10 cellular contexts compared by ENCODE assay signal in the genomic region with DNA sequence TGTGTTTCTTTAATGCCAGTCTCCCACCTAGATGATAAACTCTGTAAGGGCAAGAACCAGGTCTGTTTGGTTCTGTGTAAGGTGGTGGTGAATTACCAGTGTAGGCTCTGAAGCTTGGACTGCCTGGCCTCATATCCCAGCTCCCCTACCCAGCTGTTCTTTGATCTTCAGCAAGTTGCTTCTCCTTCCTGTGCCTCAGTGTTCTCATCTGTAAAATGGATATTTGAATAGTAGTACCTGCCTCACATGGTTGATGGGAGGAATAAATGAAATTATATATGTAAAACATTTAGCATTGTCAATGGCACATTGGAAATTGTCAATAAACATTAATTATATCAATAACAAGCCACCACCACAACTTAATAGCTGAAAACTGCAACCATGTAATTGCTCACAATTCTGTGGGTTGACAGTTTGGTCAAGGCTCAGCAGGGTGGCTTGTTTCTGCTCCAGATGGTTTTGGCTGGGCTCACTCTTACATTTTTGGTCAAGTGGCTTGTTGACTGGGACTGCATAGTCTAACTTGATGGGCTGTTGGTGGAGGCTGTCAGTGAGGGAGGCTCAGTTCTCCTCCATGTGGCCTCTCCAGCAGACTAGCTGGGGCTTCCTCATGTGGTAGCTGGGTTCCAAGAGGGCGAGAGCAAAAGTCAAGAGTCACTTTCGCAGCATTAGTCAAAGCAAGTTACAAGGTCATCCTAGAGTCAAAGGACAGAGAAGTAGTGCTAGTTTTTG.
DNase-seq lines count a peak whose midpoint lies in the region; ATAC-seq and TF ChIP-seq lines count a peak whose summit lies in the region.
"Had no signal": no experiment of that assay in that cellular context is flagged by ENCODE, and none has a peak within 500 bp of the region (broad histone marks: within the 10 kb centered on the region; RNA-seq: fewer than 3 reads in every experiment).

No MANE protein-coding gene starts in this region.

- DNase-seq in NK-92 treated with Interleukin-12 subunit alpha and Interleukin-12 subunit beta, amount 100 ng/mL, for 24 hours (lab: John Stamatoyannopoulos, UW) = peak; percentile 42
- no peak for DNase-seq in NK-92 (lab: John Stamatoyannopoulos, UW; ENCODE audit: unreplicated experiment)
- DNase-seq in IMR-90 = no peak
- no peak for DNase-seq in neural progenitor cell (ENCODE audit: low spot score)
- DNase-seq in stomach = no peak
- DNase-seq in transverse colon = no peak
- DNase-seq: 8988T, NCI-H510A had no signal

- BruUV-seq in IMR-90 (replicated peaks; lab: Mats Ljungman, UMichigan) = no TSS peak

- WGBS in IMR-90 (ENCODE audit: extremely low coverage in 2 of 2, insufficient read length in 1 of 2), 2 experiments = no CpG with 5 or more reads among the region's 2 CpGs
- WGBS in stomach, 5 donors = 90 to 100% (median 94%) methylated on average over 2 of the region's 2 CpGs
- WGBS in transverse colon (ENCODE audit: low coverage in 1 of 2), 2 donors = 98% methylated on average over 2 of the region's 2 CpGs; no CpG with 5 or more reads in 1 of the 2 donors

- no peaks in the 10 kb centered on the region; the same call in 1 of the 2 replicates for H3K9me3 ChIP-seq in IMR-90 (ENCODE audit: control insufficient read depth, insufficient read depth, low read length)
- no peaks in the 10 kb centered on the region for H3K9me3 ChIP-seq in neural progenitor cell (ENCODE audit: low read depth)
- no peaks in the 10 kb centered on the region for H3K9me3 ChIP-seq in stomach
- no peaks in the 10 kb centered on the region for H3K9me3 ChIP-seq in transverse colon

- no peak overlapping the region for H2BK5ac ChIP-seq in IMR-90 (ENCODE audit: low read depth, low read length, poor library complexity, severe bottlenecking)

- intact Hi-C loops in IMR-90 (cut with micrococcal nuclease) = no loop called here
- intact Hi-C loops in stomach (cut with DNase I; ENCODE audit: low total_unique reads) = no loop called here
- intact Hi-C loops in transverse colon (cut with DNase I; ENCODE audit: low total_unique reads) = no loop called here

- 0 out of 4 replicates have a peak overlapping the region, but pooled peaks of 1 of the 2 experiments have one; percentile 14 for H4K8ac ChIP-seq in IMR-90 (ENCODE audit: low read depth in 2 of 2, low read length in 2 of 2)

- in situ Hi-C loops in IMR-90 (cut with MboI; ENCODE audit: low sequenced_read_pairs) (no loop called here), transverse colon (cut with MboI; ENCODE audit: low pct_ligation_motif_present in 1 of 4, low pct_unique_long_range_greater_than_20kb in 1 of 4, low sequenced_read_pairs in 3 of 4) (no loop called here)

- H3K9me1 ChIP-seq in IMR-90 (ENCODE audit: insufficient read depth, low read length) = peaks cover 38% of the 10 kb centered on the region

- peak overlapping the region; percentile 90 for H3K27ac Mint-ChIP-seq in activated T-helper 17 cell treated with anti-CD3 and anti-CD28 coated beads, Interleukin-2, amount 50 U/mL, for 72 hours
- H3K27ac Mint-ChIP-seq in neural progenitor cell = peak overlapping the region; percentile 81

- H3K4me2 ChIP-seq in IMR-90 (ENCODE audit: low read depth, low read length) (no peak overlapping the region), neural progenitor cell (no peak overlapping the region)

- H2BK20ac ChIP-seq in IMR-90 (ENCODE audit: low read depth, low read length) = peak overlapping the region; percentile 32

- H4K20me1 ChIP-seq in IMR-90 (ENCODE audit: insufficient read depth, low read length) (no peaks in the 10 kb centered on the region), neural progenitor cell (ENCODE audit: low read depth) (no peaks in the 10 kb centered on the region)

- H2AK9ac ChIP-seq in IMR-90 (replicated peaks; ENCODE audit: low read depth, low read length, poor library complexity) = no peak overlapping the region

- peak overlapping the region; percentile 48; the same call in 1 of the 2 replicates for H2AK5ac ChIP-seq in IMR-90 (ENCODE audit: low read depth, low read length)

- H3K27me3 Mint-ChIP-seq in activated T-helper 17 cell treated with anti-CD3 and anti-CD28 coated beads, Interleukin-2, amount 50 U/mL, for 72 hours = no peaks in the 10 kb centered on the region
- peaks cover 4% of the 10 kb centered on the region for H3K27me3 Mint-ChIP-seq in neural progenitor cell (ENCODE audit: insufficient read depth, low read depth)

- no peak overlapping the region for H3K27ac ChIP-seq in IMR-90 (ENCODE audit: insufficient read depth, low read length)
- H3K27ac ChIP-seq in neural progenitor cell = no peak overlapping the region
- peak overlapping the region in 1 of 5 donors; percentile 64 for H3K27ac ChIP-seq in stomach
- H3K27ac ChIP-seq in transverse colon = peak overlapping the region in 1 of 4 donors; percentile 38

- TF ChIP-seq CTCF in IMR-90 (conservative IDR thresholded peaks at IDR 0.05; ENCODE audit: low read depth, low read length) = no peak
- TF ChIP-seq CTCF in neural progenitor cell (IDR thresholded peaks at IDR 0.05) = no peak
- TF ChIP-seq CTCF in stomach (IDR thresholded peaks at IDR 0.05) = no peak
- no peak for TF ChIP-seq CTCF in transverse colon (IDR thresholded peaks at IDR 0.05)

- no peak overlapping the region for H3K56ac ChIP-seq in IMR-90 (ENCODE audit: extremely low read depth, insufficient read depth, low read length)

- CTCF ChIA-PET in IMR-90 (lab: Yijun Ruan, JAX) = interaction anchor here (0.6 kb wide), 1 partner anchor 187 kb away, joined by 3 read pairs; no protein-coding TSS in a partner anchor

- no peak overlapping the region for H3K18ac ChIP-seq in IMR-90 (ENCODE audit: low read depth, low read length)

- H3K4me3 Mint-ChIP-seq in activated T-helper 17 cell treated with anti-CD3 and anti-CD28 coated beads, Interleukin-2, amount 50 U/mL, for 72 hours = peak overlapping the region; percentile 83
- H3K4me3 Mint-ChIP-seq in neural progenitor cell = no peak overlapping the region

- no peaks in the 10 kb centered on the region for H3K9me3 Mint-ChIP-seq in activated T-helper 17 cell treated with anti-CD3 and anti-CD28 coated beads, Interleukin-2, amount 50 U/mL, for 72 hours
- H3K9me3 Mint-ChIP-seq in neural progenitor cell = no peaks in the 10 kb centered on the region

- TF ChIP-seq EP300 in stomach (IDR thresholded peaks at IDR 0.05) (no peak), transverse colon (IDR thresholded peaks at IDR 0.05; ENCODE audit: low read depth) (no peak)

- no peaks in the 10 kb centered on the region for H3K79me2 ChIP-seq in neural progenitor cell (ENCODE audit: low read depth)

- peaks cover 7% of the 10 kb centered on the region for H3K36me3 Mint-ChIP-seq in activated T-helper 17 cell treated with anti-CD3 and anti-CD28 coated beads, Interleukin-2, amount 50 U/mL, for 72 hours (ENCODE audit: low read depth)
- no peaks in the 10 kb centered on the region for H3K36me3 Mint-ChIP-seq in neural progenitor cell

- TF ChIP-seq POLR2A in IMR-90 (IDR thresholded peaks at IDR 0.05; ENCODE audit: low read depth, low read length) (no peak), stomach (IDR thresholded peaks at IDR 0.05) (no peak), transverse colon (IDR thresholded peaks at IDR 0.05) (no peak)

- no peak overlapping the region for H3K4me3 ChIP-seq in IMR-90 (ENCODE audit: insufficient read depth, low read depth, low read length)
- H3K4me3 ChIP-seq in neural progenitor cell = no peak overlapping the region
- no peak overlapping the region for H3K4me3 ChIP-seq in stomach
- H3K4me3 ChIP-seq in transverse colon = no peak overlapping the region

- peak overlapping the region; percentile 39; the same call in 1 of the 2 replicates for H4K91ac ChIP-seq in IMR-90 (ENCODE audit: insufficient read depth, low read depth, low read length)

- ATAC-seq in IMR-90 (ENCODE audit: low read depth) (no peak), GM18873 (IDR thresholded peaks at IDR 0.05; ENCODE audit: low FRiP score, unreplicated experiment) (no peak)
- peak; percentile 13 for ATAC-seq in activated T-helper 17 cell treated with anti-CD3 and anti-CD28 coated beads, Interleukin-2, amount 50 U/mL, for 72 hours (replicated peaks)

- peak overlapping the region; percentile 18; the same call in 1 of the 2 replicates for H3K14ac ChIP-seq in IMR-90 (replicated peaks; ENCODE audit: low read depth, low read length)

- peak overlapping the region; percentile 67 for H3K4ac ChIP-seq in IMR-90 (ENCODE audit: low read depth, low read length)

- H3K36me3 ChIP-seq in IMR-90 (ENCODE audit: control insufficient read depth, insufficient read depth, low read length) (no peaks in the 10 kb centered on the region), neural progenitor cell (no peaks in the 10 kb centered on the region), stomach (no peaks in the 10 kb centered on the region), transverse colon (no peaks in the 10 kb centered on the region)

- POLR2A ChIA-PET in IMR-90 (lab: Charles Lee; ENCODE audit: unreplicated experiment) = no interaction called here

- H3F3A ChIP-seq in neural progenitor cell (ENCODE audit: low read depth) = no peaks in the 10 kb centered on the region

- no peak for TF ChIP-seq RAD21 in IMR-90 (IDR thresholded peaks at IDR 0.05; ENCODE audit: low read length)

- no peaks in the 10 kb centered on the region for H3K27me3 ChIP-seq in IMR-90 (ENCODE audit: control insufficient read depth, insufficient read depth, low read length)
- no peaks in the 10 kb centered on the region for H3K27me3 ChIP-seq in neural progenitor cell
- no peaks in the 10 kb centered on the region for H3K27me3 ChIP-seq in stomach
- no peaks in the 10 kb centered on the region for H3K27me3 ChIP-seq in transverse colon

- H2BK15ac ChIP-seq in IMR-90 (ENCODE audit: low read depth, low read length) = peak overlapping the region; percentile 31; the same call in 1 of the 3 replicates

- no peak overlapping the region for H2AFZ ChIP-seq in IMR-90 (replicated peaks; ENCODE audit: low read length, poor library complexity)
- H2AFZ ChIP-seq in neural progenitor cell (replicated peaks) = no peak overlapping the region

- dilution Hi-C loops in IMR-90 (cut with HindIII; ENCODE audit: low sequenced_read_pairs, unreplicated experiment) = no loop called here

- H3K4me1 ChIP-seq in IMR-90 (ENCODE audit: control insufficient read depth, insufficient read depth, low read length) (peaks cover 30% of the 10 kb centered on the region), neural progenitor cell (no peaks in the 10 kb centered on the region), stomach (peaks cover 12 to 77% (median 20%) of the 10 kb centered on the region in 4 donors), transverse colon (peaks cover 15 to 33% (median 24%) of the 10 kb centered on the region in 4 donors)

- peaks cover 48% of the 10 kb centered on the region for H3K4me1 Mint-ChIP-seq in activated T-helper 17 cell treated with anti-CD3 and anti-CD28 coated beads, Interleukin-2, amount 50 U/mL, for 72 hours
- H3K4me1 Mint-ChIP-seq in neural progenitor cell = peaks cover 13% of the 10 kb centered on the region

- peaks cover 0 to 15% of the 10 kb centered on the region in 2 experiments; a peak in 1 of 4 replicates for H3K79me1 ChIP-seq in IMR-90 (ENCODE audit: low read depth in 1 of 2, low read length in 2 of 2)

- H3K23ac ChIP-seq in IMR-90 (ENCODE audit: low read depth, low read length) = no peak overlapping the region

- peak overlapping the region; percentile 45; the same call in 1 of the 2 replicates for H2BK120ac ChIP-seq in IMR-90 (ENCODE audit: low read depth, low read length)

- H3K9ac ChIP-seq in IMR-90 (ENCODE audit: low read depth, low read length) (no peak overlapping the region), neural progenitor cell (no peak overlapping the region)

- H4K5ac ChIP-seq in IMR-90 (ENCODE audit: low read depth, low read length) = no peak overlapping the region
